13 cellular contexts compared by ENCODE assay signal in genomic region chr17:73203135-73203787, GRCh38. TPM values are rescaled to one million over a fixed set of nuclear protein-coding genes. Genes with fewer than 3 reads are reported as not detected.
A peak's percentile ranks its signal among the peaks of the same experiment; 100 is the strongest.
DNase-seq lines count a peak whose midpoint lies in the region; ATAC-seq, FAIRE-seq and TF ChIP-seq lines count a peak whose summit lies in the region.
"Had no signal": no experiment of that assay in that cellular context is flagged by ENCODE, and none has a peak within 500 bp of the region (broad histone marks: within the 10 kb centered on the region; RNA-seq: fewer than 3 reads in every experiment).

No MANE protein-coding gene starts in this region.

- WGBS in adrenal gland, 4 donors: 32 to 40% (median 38%) methylated on average over 8 of the region's 8 CpGs
- WGBS in lung, 2 donors: 36 to 37% methylated on average over 8 of the region's 8 CpGs

- H4K20me1 ChIP-seq in MM.1S (ENCODE audit: insufficient read depth, low read length): no peaks in the 10 kb centered on the region

- BruUV-seq in A673 (replicated peaks; lab: Mats Ljungman, UMichigan): no TSS peak

- intact Hi-C loops in A673 (cut with micrococcal nuclease; ENCODE audit: unreplicated experiment): no loop called here
- intact Hi-C loops in adrenal gland (cut with DNase I): loop anchor here in 1 of 2 donors (5.0 kb wide), 1 partner anchor 164 kb away; no protein-coding TSS in a partner anchor

- H3K9me3 ChIP-seq in A673 (ENCODE audit: low read depth, low read length, poor library complexity, severe bottlenecking): no peaks in the 10 kb centered on the region
- no peaks in the 10 kb centered on the region for H3K9me3 ChIP-seq in adrenal gland (replicated peaks in 1 of 3)
- H3K9me3 ChIP-seq in lung (ENCODE audit: control insufficient read depth in 2 of 2, insufficient read depth in 1 of 2, low read length in 1 of 2): no peaks in the 10 kb centered on the region
- H3K9me3 ChIP-seq in MM.1S (replicated peaks; ENCODE audit: insufficient read depth, low read length): no peaks in the 10 kb centered on the region

- H3K79me2 ChIP-seq in MM.1S (ENCODE audit: low read length): 0 out of 2 replicates have a peak, but pooled peaks cover 6% of the 10 kb centered on the region

- no peak for TF ChIP-seq POLR2A in adrenal gland (IDR thresholded peaks at IDR 0.05)

- H3K27ac ChIP-seq in A673 (ENCODE audit: low read depth, low read length, poor library complexity, severe bottlenecking) (peak overlapping the region; percentile 25), adrenal gland (peak overlapping the region in 1 of 5 donors; percentile 9), lung (ENCODE audit: low read depth in 1 of 2, low read length in 1 of 2) (peak overlapping the region; percentile 28 to 41), MM.1S (ENCODE audit: low read length) (no peak overlapping the region)

- ATAC-seq in lung (ENCODE audit: insufficient read depth, low FRiP score) (no peak), omental fat pad (ENCODE audit: low FRiP score) (no peak)

- H3K36me3 ChIP-seq in A673 (ENCODE audit: insufficient read depth, low read length, poor library complexity, severe bottlenecking) (peaks cover 93% of the 10 kb centered on the region), adrenal gland (replicated peaks in 1 of 2) (peaks cover 0 to 96% of the 10 kb centered on the region in 2 donors), lung (ENCODE audit: control insufficient read depth in 2 of 2, insufficient read depth in 2 of 2, low read length in 2 of 2) (peaks cover 35 to 59% of the 10 kb centered on the region in 2 donors), MM.1S (replicated peaks; ENCODE audit: insufficient read depth, low read length) (peaks cover 7% of the 10 kb centered on the region)

- DNase-seq in A673 (ENCODE audit: low spot score): peak; percentile 66
- DNase-seq in Jurkat, Clone E6-1 (ENCODE audit: low read depth, low spot score): peak; percentile 71
- DNase-seq in adrenal gland: peak in 4 of 7 donors; percentile 42 to 59 (median 48)
- no peak for DNase-seq in lung (ENCODE audit: low spot score)
- DNase-seq in omental fat pad (ENCODE audit: low spot score): no peak
- no peak for DNase-seq in urothelium cell line (ENCODE audit: low spot score)
- DNase-seq in NCI-H1105 (lab: John Stamatoyannopoulos, UW): no peak
- no peak for DNase-seq in MM.1S
- DNase-seq: anterior cingulate cortex, DMS79 treated with DMSO at 0.1 percent for 48 hours, NCI-H1694 treated with DMSO at 0.1 percent for 48 hours had no signal

- H3F3A ChIP-seq in MM.1S (ENCODE audit: insufficient read depth, low read length): no peaks in the 10 kb centered on the region

- H3K4me2 ChIP-seq in MM.1S (ENCODE audit: low read depth, low read length): no peak overlapping the region

- no peaks in the 10 kb centered on the region for H3K27me3 ChIP-seq in A673 (replicated peaks; ENCODE audit: insufficient read depth, low read depth, low read length, poor library complexity)
- H3K27me3 ChIP-seq in adrenal gland: no peaks in the 10 kb centered on the region
- no peaks in the 10 kb centered on the region for H3K27me3 ChIP-seq in lung (ENCODE audit: control insufficient read depth, insufficient read depth)
- H3K27me3 ChIP-seq in MM.1S (replicated peaks; ENCODE audit: insufficient read depth, low read length): no peaks in the 10 kb centered on the region

- H3K9me2 ChIP-seq in MM.1S (replicated peaks; ENCODE audit: insufficient read depth, low read length): no peaks in the 10 kb centered on the region

- POLR2A ChIA-PET in A673 (lab: Charles Lee; ENCODE audit: low non-redundant PET): no interaction called here

- no peak overlapping the region for H3K9ac ChIP-seq in MM.1S (ENCODE audit: low read length)

- peaks cover 9% of the 10 kb centered on the region for H3K4me1 ChIP-seq in A673 (ENCODE audit: insufficient read depth, low read length, poor library complexity, severe bottlenecking)
- H3K4me1 ChIP-seq in adrenal gland (replicated peaks in 1 of 2): peaks cover 0 to 20% of the 10 kb centered on the region in 2 donors
- H3K4me1 ChIP-seq in lung (ENCODE audit: control insufficient read depth in 2 of 2, insufficient read depth in 2 of 2, low read length in 2 of 2): peaks cover 4 to 5% of the 10 kb centered on the region in 2 donors
- no peaks in the 10 kb centered on the region for H3K4me1 ChIP-seq in MM.1S (ENCODE audit: low read length)

- no peak for FAIRE-seq in urothelium cell line (lab: Jason Lieb, UNC)

- CTCF ChIA-PET in A673 (lab: Charles Lee): no interaction called here

- H2AFZ ChIP-seq in MM.1S (ENCODE audit: low read length): no peak overlapping the region

- TF ChIP-seq CTCF in A673 (conservative IDR thresholded peaks at IDR 0.05; ENCODE audit: low read depth, low read length) (no peak), adrenal gland (IDR thresholded peaks at IDR 0.05) (no peak), lung (IDR thresholded peaks at IDR 0.05; ENCODE audit: control extremely low read depth, extremely low read depth) (no peak), omental fat pad (IDR thresholded peaks at IDR 0.05) (no peak), MM.1S (IDR thresholded peaks at IDR 0.05; ENCODE audit: low read length) (no peak)

- no peak overlapping the region for H3K4me3 ChIP-seq in A673 (ENCODE audit: low read depth, low read length, poor library complexity, severe bottlenecking)
- peak overlapping the region; percentile 3 for H3K4me3 ChIP-seq in Jurkat, Clone E6-1 (ENCODE audit: low read length)
- no peak overlapping the region for H3K4me3 ChIP-seq in adrenal gland
- no peak overlapping the region for H3K4me3 ChIP-seq in lung
- no peak overlapping the region for H3K4me3 ChIP-seq in MM.1S (ENCODE audit: low read length)

RNA-seq across cellular contexts. Expression of gene COG1, which starts 10.4 kb away (rescaled TPM):
- total RNA-seq in A673 (2021) (32.2 and 36.0 TPM in 2 replicates), adrenal gland (10 to 100 TPM; 23.6 to 63.2 (median 48.4) TPM), lung (10 to 100 TPM; 21.7 to 41.2 TPM), omental fat pad (10 to 100 TPM; 17.0 to 40.5 (median 23.7) TPM)
- polyA plus RNA-seq in Jurkat, Clone E6-1 (2012; ENCODE audit: insufficient read depth, insufficient read length): 47.8 TPM
- polyA plus RNA-seq in adrenal gland (10 to 100 TPM; 51.2 to 58.6 (median 54.1) TPM), lung (10 to 100 TPM; 13.3 to 20.5 TPM)

RNA-seq across cellular contexts. Expression of gene SSTR2, which starts 38.5 kb away (rescaled TPM):
- total RNA-seq in A673 (2021) (0.30 and 0.35 TPM in 2 replicates), adrenal gland (10 to 100 TPM in 3 of 8 donors, 1 to 10 TPM in 5; 1.4 to 13.3 (median 7.5) TPM), lung (under 1 TPM; 0.06 to 0.46 TPM), omental fat pad (1 to 10 TPM; 1.9 to 3.9 (median 3.6) TPM)
- polyA plus RNA-seq in Jurkat, Clone E6-1 (2012; ENCODE audit: insufficient read depth, insufficient read length): not detected
- polyA plus RNA-seq in adrenal gland (1 to 10 TPM; 2.0 to 5.0 (median 2.7) TPM), lung (under 1 TPM; 0.15 to 0.16 TPM)

RNA-seq across cellular contexts. Expression of gene CPSF4L, which starts 58.4 kb away (rescaled TPM):
- 0.24 TPM in 1 of 2 replicates, not detected in the other for total RNA-seq in A673 (2021)
- polyA plus RNA-seq in Jurkat, Clone E6-1 (2012; ENCODE audit: insufficient read depth, insufficient read length): not detected
- not detected for total RNA-seq in adrenal gland
- polyA plus RNA-seq in adrenal gland: not detected
- total RNA-seq in lung: not detected
- not detected for polyA plus RNA-seq in lung
- total RNA-seq in omental fat pad: under 1 TPM in 1 of 4 donors, not detected in 3; 0.65 TPM
- total RNA-seq: T-helper 1 cell treated with Interleukin-12 subunit alpha and Interleukin-12 subunit beta and Interleukin-4 antibody, amounts not matched to agents 30 ng/mL and 1 ng/mL, for 36 hours had no signal
- polyA plus RNA-seq: urinary bladder had no signal

Comparison
In these comparisons a context has a peak if more than half of its experiments do, and no peak if none do; other contexts are left out.
1. DNase-seq: peak in A673 (single experiment), Jurkat, Clone E6-1 (single experiment) and adrenal gland (4 of 7); none in lung (single experiment), omental fat pad (single experiment), urothelium cell line (single experiment), NCI-H1105 (single experiment) and MM.1S (single experiment).